ENCODE assay signal across 8 cellular contexts in genomic region chr4:52641853-52642563, GRCh38. TPM values are rescaled to one million over a fixed set of nuclear protein-coding genes. Genes with fewer than 3 reads are reported as not detected.
DNase-seq lines count a peak whose midpoint lies in the region; ATAC-seq and TF ChIP-seq lines count a peak whose summit lies in the region.

No MANE protein-coding gene starts in this region.

- no peak overlapping the region for H3K4me3 Mint-ChIP-seq in GM23338

- H3K27me3 Mint-ChIP-seq in GM23338 (ENCODE audit: insufficient read depth, low read depth, poor library complexity) = peaks cover 5% of the 10 kb centered on the region

- H3K9me2 ChIP-seq in GM23338 (ENCODE audit: insufficient read depth) = no peaks in the 10 kb centered on the region

- H3K4me2 ChIP-seq in GM23338 = no peak overlapping the region; the same call in 1 of the 2 replicates

- H3K4me3 ChIP-seq in choroid plexus epithelial cell (ENCODE audit: low read depth, low read length) = no peak overlapping the region
- no peak overlapping the region for H3K4me3 ChIP-seq in GM23338

- peak; percentile 80 for ATAC-seq in GM19463 (IDR thresholded peaks at IDR 0.05; ENCODE audit: unreplicated experiment)
- peak; percentile 84 for ATAC-seq in HG03196 (IDR thresholded peaks at IDR 0.05; ENCODE audit: unreplicated experiment)
- ATAC-seq in GM23338 = no peak

- H3K4me1 Mint-ChIP-seq in GM23338 = peaks cover 43% of the 10 kb centered on the region

- peaks cover 12% of the 10 kb centered on the region for H3K36me3 Mint-ChIP-seq in GM23338 (ENCODE audit: low read depth)

- no peaks in the 10 kb centered on the region for H3K36me3 ChIP-seq in GM23338 (ENCODE audit: insufficient read depth)

- peaks cover 51% of the 10 kb centered on the region for H4K20me1 ChIP-seq in GM23338 (replicated peaks; ENCODE audit: insufficient read depth)

- H3K4me1 ChIP-seq in GM23338 (ENCODE audit: insufficient read depth) = peaks cover 45% of the 10 kb centered on the region

- DNase-seq in Daoy (ENCODE audit: low read depth) (peak; percentile 22), choroid plexus epithelial cell (ENCODE audit: low read depth) (peak; percentile 61), GM23338 (ENCODE audit: low spot score) (no peak), KG1 (lab: John Stamatoyannopoulos, UW) (no peak), GF-D8 (lab: John Stamatoyannopoulos, UW) (no peak)
- no peak for DNase-seq in stimulated activated CD4-positive, alpha-beta T cell treated with anti-CD3 and anti-CD28 coated beads, Interleukin-2, amount 100 ng/mL, for 24 hours

- peaks cover 100% of the 10 kb centered on the region for H3K79me2 ChIP-seq in GM23338 (replicated peaks; ENCODE audit: insufficient read depth)

- H2AFZ ChIP-seq in GM23338 = no peak overlapping the region

- H3K9me3 Mint-ChIP-seq in GM23338 = no peaks in the 10 kb centered on the region; the same call in 2 of the 3 replicates

- no peaks in the 10 kb centered on the region for H3K27me3 ChIP-seq in GM23338 (ENCODE audit: insufficient read depth)

- H3K27ac Mint-ChIP-seq in GM23338 = no peak overlapping the region

- H3K27ac ChIP-seq in GM23338 (ENCODE audit: low read depth) = no peak overlapping the region

- TF ChIP-seq CTCF in choroid plexus epithelial cell (conservative IDR thresholded peaks at IDR 0.05; ENCODE audit: low read depth, low read length) (no peak), GM23338 (conservative IDR thresholded peaks at IDR 0.05; ENCODE audit: low read depth in 2 of 2) (no peak)

- H3F3A ChIP-seq in GM23338 (replicated peaks; ENCODE audit: low read depth) = no peaks in the 10 kb centered on the region

TF ChIP-seq in GM23338, 12 proteins besides CTCF, POLR2A, EP300 and RAD21:
- TF ChIP-seq ETS1 (IDR thresholded peaks at IDR 0.05) (no peak), ZNF331 (CRISPR knock-in tag; IDR thresholded peaks at IDR 0.05; ENCODE audit: low read depth) (no peak), ZNF462 (CRISPR knock-in tag; IDR thresholded peaks at IDR 0.05) (no peak), CREB1 (CRISPR knock-in tag; IDR thresholded peaks at IDR 0.05; ENCODE audit: low read depth) (no peak), NANOG (IDR thresholded peaks at IDR 0.05; ENCODE audit: borderline replicate concordance) (no peak), EZH2 (IDR thresholded peaks at IDR 0.05; ENCODE audit: low read depth, unreplicated experiment) (no peak), JUNB (IDR thresholded peaks at IDR 0.05; ENCODE audit: unreplicated experiment) (no peak), REST (IDR thresholded peaks at IDR 0.05; ENCODE audit: unreplicated experiment) (no peak), ZNF114 (CRISPR knock-in tag; IDR thresholded peaks at IDR 0.05) (no peak), STAT1 (IDR thresholded peaks at IDR 0.05; ENCODE audit: unreplicated experiment) (no peak), POLR2AphosphoS5 (IDR thresholded peaks at IDR 0.05; ENCODE audit: low read depth) (no peak)

RNA-seq across cellular contexts. Expression of gene USP46, which starts 17.1 kb away (rescaled TPM):
- 7.2 and 7.3 TPM in 2 replicates for total RNA-seq in Daoy (2014; rRNA removed; shearing (Covaris generic))
- 40.5 and 41.1 TPM in 2 replicates for total RNA-seq in GM23338 (2014; rRNA removed; shearing (Covaris generic))
- 58.4 and 59.4 TPM in 2 replicates for polyA plus RNA-seq in GM23338 (2016; fragmentation: Nextera tagmentation; extraction: Ambion mirVana)

Comparison
In these comparisons a context has a peak if more than half of its experiments do, and no peak if none do; other contexts are left out.
1. DNase-seq: peak in Daoy (single experiment) and choroid plexus epithelial cell (single experiment); none in GM23338 (single experiment), KG1 (single experiment), GF-D8 (single experiment) and stimulated activated CD4-positive, alpha-beta T cell treated with anti-CD3 and anti-CD28 coated beads, Interleukin-2, amount 100 ng/mL, for 24 hours (0 of 2).